ENCODE assay signal across 12 cellular contexts in the genomic region with DNA sequence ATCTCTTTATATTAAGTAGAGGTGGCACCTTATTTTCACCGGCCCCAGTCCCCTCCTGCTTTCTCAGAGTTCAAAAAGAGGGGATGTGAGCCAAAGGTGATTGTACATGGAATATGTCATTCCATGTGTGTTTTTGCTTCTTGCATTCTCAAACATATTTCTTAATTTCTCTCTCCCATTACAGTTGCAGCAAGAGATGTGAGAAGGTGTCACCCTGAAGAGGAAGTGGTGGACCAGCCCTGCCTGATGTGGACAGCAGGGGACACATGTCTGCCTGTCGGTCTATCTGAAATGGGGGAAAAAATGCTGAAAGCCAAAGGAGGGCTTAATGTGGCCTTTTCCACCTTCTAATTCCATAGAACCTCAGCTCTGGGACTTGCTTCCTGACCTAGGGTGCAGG. TPM values are rescaled to one million over a fixed set of nuclear protein-coding genes. Genes with fewer than 3 reads are reported as not detected.
DNase-seq lines count a peak whose midpoint lies in the region; ATAC-seq and TF ChIP-seq lines count a peak whose summit lies in the region.
"Had no signal": no experiment of that assay in that cellular context is flagged by ENCODE, and none has a peak within 500 bp of the region (broad histone marks: within the 10 kb centered on the region; RNA-seq: fewer than 3 reads in every experiment).

No MANE protein-coding gene starts in this region.

- WGBS in heart left ventricle, 4 donors = 54 to 75% (median 63%) methylated on average over 2 of the region's 2 CpGs
- WGBS in upper lobe of left lung, 2 donors = 73% methylated on average over 2 of the region's 2 CpGs

- TF ChIP-seq POLR2A in heart left ventricle (IDR thresholded peaks at IDR 0.05) (no peak), upper lobe of left lung (IDR thresholded peaks at IDR 0.05) (no peak)

- POLR2A ChIA-PET in activated B cell treated with CpG ODN at 0.5 μM for 24 hours (lab: Charles Lee) = no interaction called here

- H3K4me3 ChIP-seq in heart left ventricle (no peak overlapping the region), upper lobe of left lung (no peak overlapping the region)
- H3K4me3 ChIP-seq: MG63 had no signal

- no peak for DNase-seq in heart left ventricle
- DNase-seq in Right ventricle myocardium inferior (ENCODE audit: missing footprints) = no peak
- DNase-seq in activated B cell treated with CpG ODN at 0.5 μM for 24 hours = no peak
- no peak for DNase-seq in mesothelial cell of epicardium (ENCODE audit: low spot score in 2 of 2, unreplicated experiment in 2 of 2)
- DNase-seq in upper lobe of left lung = peak in 1 of 2 donors; percentile 64
- DNase-seq in NCI-H1092 (lab: John Stamatoyannopoulos, UW) = no peak
- no peak for DNase-seq in NCI-H1417 (lab: John Stamatoyannopoulos, UW)
- DNase-seq: activated CD8-positive, alpha-beta memory T cell treated with anti-CD3 and anti-CD28 coated beads, Interleukin-2, amount 50 U/mL, for 4 hours; cerebellar nuclear complex; COR-L47; MG63 had no signal

- H3K9me3 ChIP-seq in heart left ventricle = no peaks in the 10 kb centered on the region
- no peaks in the 10 kb centered on the region for H3K9me3 ChIP-seq in upper lobe of left lung
- H3K9me3 ChIP-seq: MG63 had no signal

- H3K36me3 ChIP-seq in heart left ventricle (peaks cover 0 to 7% (median 0%) of the 10 kb centered on the region in 9 donors), upper lobe of left lung (no peaks in the 10 kb centered on the region)
- H3K36me3 ChIP-seq: MG63 had no signal

- intact Hi-C loops in heart left ventricle (cut with DNase I) = loop anchor here (5.0 to 10.0 kb wide), 16 partner anchors 112 to 496 kb away; no protein-coding TSS in a partner anchor
- intact Hi-C loops in Right ventricle myocardium inferior (cut with DNase I) = loop anchor here (2.0 to 10.0 kb wide), 7 partner anchors 112 to 486 kb away; no protein-coding TSS in a partner anchor
- intact Hi-C loops in activated B cell treated with CpG ODN at 0.5 μM for 24 hours (cut with micrococcal nuclease) = loop anchor here (1.0 to 5.0 kb wide), 7 partner anchors 83 to 482 kb away; no protein-coding TSS in a partner anchor

- H3K4me1 Mint-ChIP-seq in activated B cell treated with CpG ODN at 0.5 μM for 24 hours (peaks cover 30% of the 10 kb centered on the region), mesothelial cell of epicardium (peaks cover 61% of the 10 kb centered on the region)

- TF ChIP-seq CTCF in heart left ventricle (IDR thresholded peaks at IDR 0.05) (no peak), activated B cell treated with CpG ODN at 0.5 μM for 24 hours (IDR thresholded peaks at IDR 0.05) (no peak), mesothelial cell of epicardium (IDR thresholded peaks at IDR 0.05; ENCODE audit: unreplicated experiment) (no peak), upper lobe of left lung (IDR thresholded peaks at IDR 0.05) (peak in 1 of 6 experiments; percentile 11)

- no peak for TF ChIP-seq EP300 in upper lobe of left lung (IDR thresholded peaks at IDR 0.05)

- peak overlapping the region in 9 of 12 donors; percentile 35 to 97 (median 94) for H3K27ac ChIP-seq in heart left ventricle
- peak overlapping the region; percentile 1 to 97 (median 94) for H3K27ac ChIP-seq in upper lobe of left lung

- CTCF ChIA-PET in activated B cell treated with CpG ODN at 0.5 μM for 24 hours (lab: Charles Lee) = interaction anchor here (1.2 to 2.5 kb wide), 3 partner anchors 91 to 349 kb away, joined by 3 to 10 read pairs (median 4); no protein-coding TSS in a partner anchor

- H3K4me3 Mint-ChIP-seq in activated B cell treated with CpG ODN at 0.5 μM for 24 hours (no peak overlapping the region), mesothelial cell of epicardium (peak overlapping the region; percentile 27)

- H3K27ac Mint-ChIP-seq in activated B cell treated with CpG ODN at 0.5 μM for 24 hours (peak overlapping the region; percentile 68), mesothelial cell of epicardium (no peak overlapping the region)

- H3K27me3 ChIP-seq in heart left ventricle (no peaks in the 10 kb centered on the region), upper lobe of left lung (no peaks in the 10 kb centered on the region)
- H3K27me3 ChIP-seq: MG63 had no signal

- ATAC-seq in heart left ventricle = no peak
- no peak for ATAC-seq in Right ventricle myocardium inferior
- no peak for ATAC-seq in activated B cell treated with CpG ODN at 0.5 μM for 24 hours (ENCODE audit: low read depth)
- no peak for ATAC-seq in upper lobe of left lung (ENCODE audit: low FRiP score in 2 of 2)
- no peak for ATAC-seq in HG03095 (IDR thresholded peaks at IDR 0.05; ENCODE audit: unreplicated experiment)

- peaks cover 16% of the 10 kb centered on the region for H3K36me3 Mint-ChIP-seq in activated B cell treated with CpG ODN at 0.5 μM for 24 hours (ENCODE audit: low read depth)
- H3K36me3 Mint-ChIP-seq in mesothelial cell of epicardium = no peaks in the 10 kb centered on the region

- H3K9me3 Mint-ChIP-seq in activated B cell treated with CpG ODN at 0.5 μM for 24 hours (no peaks in the 10 kb centered on the region), mesothelial cell of epicardium (no peaks in the 10 kb centered on the region)

- H3K27me3 Mint-ChIP-seq in activated B cell treated with CpG ODN at 0.5 μM for 24 hours (no peaks in the 10 kb centered on the region), mesothelial cell of epicardium (ENCODE audit: low read depth) (no peaks in the 10 kb centered on the region)

- H3K4me1 ChIP-seq in heart left ventricle = peaks cover 0 to 58% (median 32%) of the 10 kb centered on the region in 12 donors
- peaks cover 33 to 47% (median 33%) of the 10 kb centered on the region in 4 donors for H3K4me1 ChIP-seq in upper lobe of left lung

RNA-seq across cellular contexts. Expression of gene FOXN3, which starts 1.9 kb away (rescaled TPM):
- total RNA-seq in heart left ventricle (100 to 1,000 TPM; 102 to 161 (median 113) TPM), Right ventricle myocardium inferior (127 TPM), activated B cell treated with CpG ODN at 0.5 μM for 24 hours (88.2 and 106 TPM in 2 replicates), mesothelial cell of epicardium (114 to 124 TPM (median 120 TPM) in 3 replicates), upper lobe of left lung (100 to 1,000 TPM in 2 of 6 donors, 10 to 100 TPM in 4; 63.4 to 115 (median 77.2) TPM)
- 10 to 100 TPM; 24.4 to 35.3 TPM for polyA plus RNA-seq in heart left ventricle
